Comparison of ENCODE assay signal across 8 cellular contexts in genomic region chr4:153223418-153223792, GRCh38. TPM values are rescaled to one million over a fixed set of nuclear protein-coding genes. Genes with fewer than 3 reads are reported as not detected.
DNase-seq lines count a peak whose midpoint lies in the region; ATAC-seq and TF ChIP-seq lines count a peak whose summit lies in the region.

No MANE protein-coding gene starts in this region.

- peaks cover 10% of the 10 kb centered on the region for H3K36me3 Mint-ChIP-seq in stimulated activated naive CD8-positive, alpha-beta T cell treated with anti-CD3 and anti-CD28 coated beads, Interleukin-15, Interleukin-2, amounts not matched to agents 100 ng/mL and 50 ng/mL, for 24 hours (ENCODE audit: low read depth)

- peaks cover 25% of the 10 kb centered on the region for H3K27me3 Mint-ChIP-seq in stimulated activated naive CD8-positive, alpha-beta T cell treated with anti-CD3 and anti-CD28 coated beads, Interleukin-15, Interleukin-2, amounts not matched to agents 100 ng/mL and 50 ng/mL, for 24 hours

- peak overlapping the region; percentile 67 for H3K4me3 Mint-ChIP-seq in stimulated activated naive CD8-positive, alpha-beta T cell treated with anti-CD3 and anti-CD28 coated beads, Interleukin-15, Interleukin-2, amounts not matched to agents 100 ng/mL and 50 ng/mL, for 24 hours

- no peak for DNase-seq in stimulated activated naive CD8-positive, alpha-beta T cell treated with anti-CD3 and anti-CD28 coated beads, Interleukin-15, Interleukin-2, amounts not matched to agents 100 U/mL and 50 U/mL, for 24 hours
- DNase-seq in astrocyte of the spinal cord (ENCODE audit: low read depth, low spot score) (no peak), lower leg skin (ENCODE audit: low spot score in 2 of 2) (no peak), T1000 (lab: John Stamatoyannopoulos, UW) (no peak)

- no peak overlapping the region for H3K27ac Mint-ChIP-seq in stimulated activated naive CD8-positive, alpha-beta T cell treated with anti-CD3 and anti-CD28 coated beads, Interleukin-15, Interleukin-2, amounts not matched to agents 100 ng/mL and 50 ng/mL, for 24 hours

- in situ Hi-C loops in astrocyte of the spinal cord (cut with HindIII; ENCODE audit: low sequenced_read_pairs): no loop called here

- TF ChIP-seq POLR2A in lower leg skin (IDR thresholded peaks at IDR 0.05): no peak

- WGBS in lower leg skin, 2 donors: 5 to 9% methylated on average over 9 of the region's 9 CpGs
- 4% methylated on average over 9 of the region's 9 CpGs for WGBS in urinary bladder

- no peaks in the 10 kb centered on the region for H3K36me3 ChIP-seq in urinary bladder (ENCODE audit: insufficient read depth)

- peaks cover 9% of the 10 kb centered on the region for H3K9me3 Mint-ChIP-seq in stimulated activated naive CD8-positive, alpha-beta T cell treated with anti-CD3 and anti-CD28 coated beads, Interleukin-15, Interleukin-2, amounts not matched to agents 100 ng/mL and 50 ng/mL, for 24 hours

- intact Hi-C loops in lower leg skin (cut with DNase I; ENCODE audit: low total_unique reads): no loop called here

- peak overlapping the region; percentile 64 for H3K4me3 ChIP-seq in astrocyte of the spinal cord (ENCODE audit: low read depth, low read length)
- H3K4me3 ChIP-seq in lower leg skin (ENCODE audit: low read depth, poor library complexity, severe bottlenecking): peak overlapping the region; percentile 27
- peak overlapping the region; percentile 56 for H3K4me3 ChIP-seq in urinary bladder (ENCODE audit: low read depth, low read length)

- H3K27ac ChIP-seq in urinary bladder (ENCODE audit: low read depth): peak overlapping the region; percentile 90

- no peak for ATAC-seq in stimulated activated naive CD8-positive, alpha-beta T cell treated with anti-CD3 and anti-CD28 coated beads, Interleukin-15, Interleukin-2, amounts not matched to agents 100 U/mL and 50 U/mL, for 24 hours
- ATAC-seq in HG02798 (IDR thresholded peaks at IDR 0.05; ENCODE audit: poor library complexity, unreplicated experiment) (no peak), GM18517 (IDR thresholded peaks at IDR 0.05; ENCODE audit: unreplicated experiment) (no peak)

- peaks cover 40% of the 10 kb centered on the region for H3K4me1 Mint-ChIP-seq in stimulated activated naive CD8-positive, alpha-beta T cell treated with anti-CD3 and anti-CD28 coated beads, Interleukin-15, Interleukin-2, amounts not matched to agents 100 ng/mL and 50 ng/mL, for 24 hours (ENCODE audit: low read depth)

- peaks cover 2% of the 10 kb centered on the region for H3K4me1 ChIP-seq in urinary bladder (ENCODE audit: insufficient read depth)

- TF ChIP-seq CTCF in astrocyte of the spinal cord (IDR thresholded peaks at IDR 0.05; ENCODE audit: low read depth, low read length) (no peak), lower leg skin (IDR thresholded peaks at IDR 0.05) (no peak)

RNA-seq across cellular contexts. Expression of gene TRIM2, which starts 19.2 kb away (rescaled TPM):
- total RNA-seq in lower leg skin (10 to 100 TPM; 10.9 to 45.4 (median 29.2) TPM), urinary bladder (119 TPM)
- polyA plus RNA-seq in urinary bladder: 15.1 TPM
